Comparison of ENCODE assay signal across 8 cellular contexts in the genomic region with DNA sequence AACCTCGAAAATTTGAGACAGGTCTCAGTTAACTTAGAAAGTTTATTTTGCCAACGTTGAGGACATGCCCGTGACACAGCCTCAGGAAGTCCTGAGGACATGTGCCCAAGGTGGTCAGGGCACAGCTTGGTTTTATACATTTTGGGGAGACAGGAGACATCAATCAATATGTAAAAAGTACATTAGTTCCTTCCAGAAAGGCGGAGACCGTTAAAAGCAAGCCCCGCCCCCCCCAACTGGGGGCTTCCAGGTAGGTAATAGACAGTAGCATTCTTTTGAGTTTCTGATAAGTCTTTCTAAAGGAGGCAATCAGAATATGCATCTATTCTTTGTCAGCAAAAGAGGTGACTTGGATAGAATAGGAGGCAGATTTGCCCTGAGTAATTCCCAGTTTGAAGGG. TPM values are rescaled to one million over a fixed set of nuclear protein-coding genes. Genes with fewer than 3 reads are reported as not detected.
DNase-seq lines count a peak whose midpoint lies in the region; ATAC-seq lines count a peak whose summit lies in the region.

No MANE protein-coding gene starts in this region.

- H3K27ac ChIP-seq in right cardiac atrium (ENCODE audit: low read length), result no peak overlapping the region

- POLR2A ChIA-PET in activated CD4-positive, alpha-beta memory T cell treated with anti-CD3 and anti-CD28 coated beads, Interleukin-2, amount 10 ng/mL, durations not matched to agents 7 days and 5 days (lab: Charles Lee), result interaction anchor here (0.7 to 1.6 kb wide), 17 partner anchors 9 to 385 kb away, joined by 3 to 6 read pairs (median 3); no protein-coding TSS in a partner anchor

- peak overlapping the region; percentile 81 for H3K4me3 ChIP-seq in right cardiac atrium (ENCODE audit: low read length)

- peaks cover 46% of the 10 kb centered on the region for H3K4me1 Mint-ChIP-seq in activated CD4-positive, alpha-beta memory T cell treated with anti-CD3 and anti-CD28 coated beads, Interleukin-2, amount 10 ng/mL, durations not matched to agents 7 days and 5 days
- H3K4me1 Mint-ChIP-seq in stimulated activated effector memory CD8-positive, alpha-beta T cell treated with anti-CD3 and anti-CD28 coated beads, Interleukin-12 subunit alpha, Interleukin-12 subunit beta, amount 100 ng/mL, for 72 hours, result peaks cover 24% of the 10 kb centered on the region

- peaks cover 20% of the 10 kb centered on the region for H3K36me3 Mint-ChIP-seq in activated CD4-positive, alpha-beta memory T cell treated with anti-CD3 and anti-CD28 coated beads, Interleukin-2, amount 10 ng/mL, durations not matched to agents 7 days and 5 days (ENCODE audit: low read depth)
- no peaks in the 10 kb centered on the region for H3K36me3 Mint-ChIP-seq in stimulated activated effector memory CD8-positive, alpha-beta T cell treated with anti-CD3 and anti-CD28 coated beads, Interleukin-12 subunit alpha, Interleukin-12 subunit beta, amount 100 ng/mL, for 72 hours

- intact Hi-C loops in right cardiac atrium (cut with DNase I), result no loop called here

- CTCF ChIA-PET in activated CD4-positive, alpha-beta memory T cell treated with anti-CD3 and anti-CD28 coated beads, Interleukin-2, amount 10 ng/mL, durations not matched to agents 7 days and 5 days (lab: Charles Lee), result interaction anchor here (0.9 to 1.5 kb wide), 15 partner anchors 9 to 311 kb away, joined by 3 to 21 read pairs (median 4); no protein-coding TSS in a partner anchor

- DNase-seq in activated CD4-positive, alpha-beta memory T cell treated with anti-CD3 and anti-CD28 coated beads, Interleukin-2, amount 10 ng/mL, durations not matched to agents 7 days and 5 days, result no peak
- DNase-seq in right cardiac atrium, result peak in 1 of 3 donors; percentile 31
- no peak for DNase-seq in stimulated activated effector memory CD8-positive, alpha-beta T cell treated with anti-CD3 and anti-CD28 coated beads, Interleukin-12 subunit alpha, Interleukin-12 subunit beta, amount 100 ng/mL, for 72 hours (ENCODE audit: low spot score in 2 of 2)
- no peak for DNase-seq in NCI-H82 (lab: John Stamatoyannopoulos, UW)

- H3K27me3 ChIP-seq in right cardiac atrium (ENCODE audit: control insufficient read depth, insufficient read depth), result no peaks in the 10 kb centered on the region

- peak; percentile 21 for ATAC-seq in GM18907 (IDR thresholded peaks at IDR 0.05; ENCODE audit: unreplicated experiment)
- peak; percentile 3 for ATAC-seq in HG02884 (IDR thresholded peaks at IDR 0.05; ENCODE audit: unreplicated experiment)
- peak in 1 of 2 donors; percentile 4 for ATAC-seq in right cardiac atrium
- peak; percentile 1 for ATAC-seq in stimulated activated effector memory CD8-positive, alpha-beta T cell treated with anti-CD3 and anti-CD28 coated beads, Interleukin-12 subunit alpha, Interleukin-12 subunit beta, amount 100 ng/mL, for 72 hours
- no peak for ATAC-seq in GM21737 (IDR thresholded peaks at IDR 0.05; ENCODE audit: unreplicated experiment)
- no peak for ATAC-seq in GM18519 (IDR thresholded peaks at IDR 0.05; ENCODE audit: low FRiP score, unreplicated experiment)

- WGBS in right cardiac atrium, result 27% methylated on average over 6 of the region's 6 CpGs

- H3K27ac Mint-ChIP-seq in activated CD4-positive, alpha-beta memory T cell treated with anti-CD3 and anti-CD28 coated beads, Interleukin-2, amount 10 ng/mL, durations not matched to agents 7 days and 5 days, result peak overlapping the region; percentile 59
- peak overlapping the region; percentile 89 for H3K27ac Mint-ChIP-seq in stimulated activated effector memory CD8-positive, alpha-beta T cell treated with anti-CD3 and anti-CD28 coated beads, Interleukin-12 subunit alpha, Interleukin-12 subunit beta, amount 100 ng/mL, for 72 hours

- no peaks in the 10 kb centered on the region for H3K4me1 ChIP-seq in right cardiac atrium (ENCODE audit: control insufficient read depth, insufficient read depth, low read length)

- H3K4me3 Mint-ChIP-seq in activated CD4-positive, alpha-beta memory T cell treated with anti-CD3 and anti-CD28 coated beads, Interleukin-2, amount 10 ng/mL, durations not matched to agents 7 days and 5 days, result peak overlapping the region; percentile 97
- H3K4me3 Mint-ChIP-seq in stimulated activated effector memory CD8-positive, alpha-beta T cell treated with anti-CD3 and anti-CD28 coated beads, Interleukin-12 subunit alpha, Interleukin-12 subunit beta, amount 100 ng/mL, for 72 hours, result peak overlapping the region; percentile 89

- H3K9me3 Mint-ChIP-seq in activated CD4-positive, alpha-beta memory T cell treated with anti-CD3 and anti-CD28 coated beads, Interleukin-2, amount 10 ng/mL, durations not matched to agents 7 days and 5 days, result no peaks in the 10 kb centered on the region
- H3K9me3 Mint-ChIP-seq in stimulated activated effector memory CD8-positive, alpha-beta T cell treated with anti-CD3 and anti-CD28 coated beads, Interleukin-12 subunit alpha, Interleukin-12 subunit beta, amount 100 ng/mL, for 72 hours, result no peaks in the 10 kb centered on the region

- H3K9me3 ChIP-seq in right cardiac atrium (ENCODE audit: control insufficient read depth, low read length), result no peaks in the 10 kb centered on the region

- H3K27me3 Mint-ChIP-seq in activated CD4-positive, alpha-beta memory T cell treated with anti-CD3 and anti-CD28 coated beads, Interleukin-2, amount 10 ng/mL, durations not matched to agents 7 days and 5 days, result no peaks in the 10 kb centered on the region

RNA-seq across cellular contexts. Expression of gene MOCS2, which starts 0.6 kb away (rescaled TPM):
- total RNA-seq in activated CD4-positive, alpha-beta memory T cell treated with anti-CD3 and anti-CD28 coated beads, Interleukin-2, amount 10 ng/mL, durations not matched to agents 7 days and 5 days, result 10 to 100 TPM; 26.0 to 26.9 TPM
- 10 to 100 TPM; 77.9 to 86.5 (median 83.6) TPM for total RNA-seq in right cardiac atrium
- polyA plus RNA-seq in right cardiac atrium, result 124 TPM

Comparison
In these comparisons a context has a peak if more than half of its experiments do, and no peak if none do; other contexts are left out.
1. ATAC-seq: peak in GM18907 (single experiment), HG02884 (single experiment) and stimulated activated effector memory CD8-positive, alpha-beta T cell treated with anti-CD3 and anti-CD28 coated beads, Interleukin-12 subunit alpha, Interleukin-12 subunit beta, amount 100 ng/mL, for 72 hours (single experiment); none in GM21737 (single experiment) and GM18519 (single experiment).